ENCODE assay signal across 26 cellular contexts in the genomic region with DNA sequence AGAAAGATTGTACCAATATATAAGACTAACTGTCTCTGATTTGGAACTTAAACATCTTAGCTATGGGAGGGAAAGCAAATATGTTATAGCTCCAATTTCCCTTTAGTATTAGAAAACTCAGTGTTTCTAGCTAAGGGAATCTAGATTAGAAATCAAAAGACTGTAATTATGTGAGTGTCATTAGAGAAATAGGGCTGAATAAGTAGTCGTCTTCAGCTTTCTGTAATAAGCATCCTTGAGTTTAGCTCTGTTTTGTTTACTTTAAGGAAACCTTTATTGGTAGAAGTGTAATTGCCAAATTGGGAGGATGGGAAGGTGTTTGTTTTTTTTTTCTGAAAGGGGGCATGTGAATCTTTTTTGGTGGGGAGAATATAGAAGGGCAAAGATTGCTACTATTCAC. TPM values are rescaled to one million over a fixed set of nuclear protein-coding genes. Genes with fewer than 3 reads are reported as not detected.
A peak's percentile ranks its signal among the peaks of the same experiment; 100 is the strongest.
DNase-seq lines count a peak whose midpoint lies in the region; ATAC-seq and TF ChIP-seq lines count a peak whose summit lies in the region.
"Had no signal": no experiment of that assay in that cellular context is flagged by ENCODE, and none has a peak within 500 bp of the region (broad histone marks: within the 10 kb centered on the region; RNA-seq: fewer than 3 reads in every experiment).

No MANE protein-coding gene starts in this region.

- no peak overlapping the region for H2AFZ ChIP-seq in MM.1S (ENCODE audit: low read length)

- no peaks in the 10 kb centered on the region for H3K27me3 Mint-ChIP-seq in activated CD8-positive, alpha-beta memory T cell treated with anti-CD3 and anti-CD28 coated beads, Interleukin-2, amount 10 ng/mL, durations not matched to agents 7 days and 5 days
- H3K27me3 Mint-ChIP-seq in activated naive CD8-positive, alpha-beta T cell treated with anti-CD3 and anti-CD28 coated beads, Interleukin-2, amount 50 U/mL, for 24 hours = no peaks in the 10 kb centered on the region
- peaks cover 2% of the 10 kb centered on the region for H3K27me3 Mint-ChIP-seq in endothelial cell (ENCODE audit: unreplicated experiment)
- H3K27me3 Mint-ChIP-seq: CD4-positive, CD25-positive, alpha-beta regulatory T cell; naive thymus-derived CD4-positive, alpha-beta T cell had no signal

- no peaks in the 10 kb centered on the region for H3K9me3 Mint-ChIP-seq in activated CD8-positive, alpha-beta memory T cell treated with anti-CD3 and anti-CD28 coated beads, Interleukin-2, amount 10 ng/mL, durations not matched to agents 7 days and 5 days (ENCODE audit: low read depth)
- H3K9me3 Mint-ChIP-seq in activated naive CD8-positive, alpha-beta T cell treated with anti-CD3 and anti-CD28 coated beads, Interleukin-2, amount 50 U/mL, for 24 hours = no peaks in the 10 kb centered on the region
- H3K9me3 Mint-ChIP-seq in stimulated activated effector memory CD8-positive, alpha-beta T cell treated with anti-CD3 and anti-CD28 coated beads, Interleukin-12 subunit alpha, Interleukin-12 subunit beta, amount 100 ng/mL, for 72 hours = no peaks in the 10 kb centered on the region
- H3K9me3 Mint-ChIP-seq in endothelial cell (ENCODE audit: unreplicated experiment) = no peaks in the 10 kb centered on the region
- H3K9me3 Mint-ChIP-seq: CD4-positive, CD25-positive, alpha-beta regulatory T cell; naive thymus-derived CD4-positive, alpha-beta T cell; T-helper 1 cell treated with Interleukin-12 subunit alpha and Interleukin-12 subunit beta and Interleukin-4 antibody, amounts not matched to agents 30 μg/mL and 1 μg/mL, for 36 hours had no signal

- H3K4me1 ChIP-seq in MM.1S (ENCODE audit: low read length) = peaks cover 20% of the 10 kb centered on the region

- DNase-seq in activated CD8-positive, alpha-beta memory T cell treated with anti-CD3 and anti-CD28 coated beads, Interleukin-2, amount 10 ng/mL, durations not matched to agents 7 days and 5 days = no peak
- DNase-seq in activated CD8-positive, alpha-beta memory T cell treated with anti-CD3 and anti-CD28 coated beads for 24 hours = no peak
- peak; percentile 10 for DNase-seq in NAMALWA (ENCODE audit: low spot score)
- no peak for DNase-seq in activated naive CD8-positive, alpha-beta T cell treated with anti-CD3 and anti-CD28 coated beads, Interleukin-2, amount 50 U/mL, for 24 hours
- no peak for DNase-seq in stimulated activated effector memory CD8-positive, alpha-beta T cell treated with anti-CD3 and anti-CD28 coated beads, Interleukin-12 subunit alpha, Interleukin-12 subunit beta, amount 100 ng/mL, for 72 hours (ENCODE audit: low spot score in 2 of 2)
- DNase-seq in MM.1S = no peak
- DNase-seq in endothelial cell (ENCODE audit: low spot score) = no peak
- DNase-seq: activated CD4-positive, alpha-beta T cell treated with anti-CD3 and anti-CD28 coated beads for 4 hours; activated naive CD4-positive, alpha-beta T cell treated with anti-CD3 and anti-CD28 coated beads, Interleukin-2, amount 50 U/mL, for 16 hours; central memory CD4-positive, alpha-beta T cell; EL; mesenchymal stem cell; naive thymus-derived CD4-positive, alpha-beta T cell; NCI-H1436; NCI-H2081 treated with DMSO at 0.1 percent for 48 hours; NCI-H446; NCI-H774; OCI-M1; stomach; thyroid gland had no signal

- H3K9ac ChIP-seq in MM.1S (ENCODE audit: low read length) = no peak overlapping the region

- H3F3A ChIP-seq in MM.1S (ENCODE audit: insufficient read depth, low read length) = peaks cover 8% of the 10 kb centered on the region; the same call in 1 of the 2 replicates

- peaks cover 5% of the 10 kb centered on the region for H3K36me3 Mint-ChIP-seq in activated CD8-positive, alpha-beta memory T cell treated with anti-CD3 and anti-CD28 coated beads, Interleukin-2, amount 10 ng/mL, durations not matched to agents 7 days and 5 days
- peaks cover 7% of the 10 kb centered on the region for H3K36me3 Mint-ChIP-seq in activated naive CD8-positive, alpha-beta T cell treated with anti-CD3 and anti-CD28 coated beads, Interleukin-2, amount 50 U/mL, for 24 hours (ENCODE audit: low read depth)
- H3K36me3 Mint-ChIP-seq in stimulated activated effector memory CD8-positive, alpha-beta T cell treated with anti-CD3 and anti-CD28 coated beads, Interleukin-12 subunit alpha, Interleukin-12 subunit beta, amount 100 ng/mL, for 72 hours = peaks cover 1% of the 10 kb centered on the region
- H3K36me3 Mint-ChIP-seq in endothelial cell (ENCODE audit: low read depth, unreplicated experiment) = peaks cover 3% of the 10 kb centered on the region

- 0 out of 2 replicates have a peak, but pooled peaks cover 4% of the 10 kb centered on the region for H4K20me1 ChIP-seq in MM.1S (ENCODE audit: insufficient read depth, low read length)

- CTCF ChIA-PET in activated CD8-positive, alpha-beta memory T cell treated with anti-CD3 and anti-CD28 coated beads, Interleukin-2, amount 10 ng/mL, durations not matched to agents 7 days and 5 days (lab: Charles Lee) = interaction anchor here (0.6 to 1.1 kb wide), 4 partner anchors 54 to 336 kb away, joined by 3 to 5 read pairs (median 3); a partner anchor contains a TSS

- no peak overlapping the region for H3K4me2 ChIP-seq in MM.1S (ENCODE audit: low read depth, low read length)

- H3K4me1 Mint-ChIP-seq in activated CD8-positive, alpha-beta memory T cell treated with anti-CD3 and anti-CD28 coated beads, Interleukin-2, amount 10 ng/mL, durations not matched to agents 7 days and 5 days = peaks cover 64% of the 10 kb centered on the region
- H3K4me1 Mint-ChIP-seq in activated naive CD8-positive, alpha-beta T cell treated with anti-CD3 and anti-CD28 coated beads, Interleukin-2, amount 50 U/mL, for 24 hours = peaks cover 76% of the 10 kb centered on the region
- H3K4me1 Mint-ChIP-seq in stimulated activated effector memory CD8-positive, alpha-beta T cell treated with anti-CD3 and anti-CD28 coated beads, Interleukin-12 subunit alpha, Interleukin-12 subunit beta, amount 100 ng/mL, for 72 hours = peaks cover 60% of the 10 kb centered on the region
- peaks cover 15% of the 10 kb centered on the region for H3K4me1 Mint-ChIP-seq in endothelial cell (ENCODE audit: unreplicated experiment)

- H3K9me2 ChIP-seq in MM.1S (replicated peaks; ENCODE audit: insufficient read depth, low read length) = no peaks in the 10 kb centered on the region

- TF ChIP-seq CTCF in MM.1S (IDR thresholded peaks at IDR 0.05; ENCODE audit: low read length) = no peak
- no peak for TF ChIP-seq CTCF in endothelial cell (IDR thresholded peaks at IDR 0.05; ENCODE audit: unreplicated experiment)

- no peak for ATAC-seq in activated CD8-positive, alpha-beta memory T cell treated with anti-CD3 and anti-CD28 coated beads, Interleukin-2, amount 10 ng/mL, durations not matched to agents 7 days and 5 days
- no peak for ATAC-seq in activated naive CD8-positive, alpha-beta T cell treated with anti-CD3 and anti-CD28 coated beads, Interleukin-2, amount 50 U/mL, for 24 hours
- ATAC-seq in stimulated activated effector memory CD8-positive, alpha-beta T cell treated with anti-CD3 and anti-CD28 coated beads, Interleukin-12 subunit alpha, Interleukin-12 subunit beta, amount 100 ng/mL, for 72 hours = no peak
- no peak for ATAC-seq in HG02970 (IDR thresholded peaks at IDR 0.05; ENCODE audit: low FRiP score, unreplicated experiment)
- ATAC-seq: left lobe of liver; naive thymus-derived CD4-positive, alpha-beta T cell had no signal

- peaks cover 96% of the 10 kb centered on the region for H3K79me2 ChIP-seq in MM.1S (ENCODE audit: low read length)

- no peak overlapping the region for H3K4me3 Mint-ChIP-seq in activated CD8-positive, alpha-beta memory T cell treated with anti-CD3 and anti-CD28 coated beads, Interleukin-2, amount 10 ng/mL, durations not matched to agents 7 days and 5 days
- no peak overlapping the region for H3K4me3 Mint-ChIP-seq in activated naive CD8-positive, alpha-beta T cell treated with anti-CD3 and anti-CD28 coated beads, Interleukin-2, amount 50 U/mL, for 24 hours
- peak overlapping the region; percentile 2 for H3K4me3 Mint-ChIP-seq in stimulated activated effector memory CD8-positive, alpha-beta T cell treated with anti-CD3 and anti-CD28 coated beads, Interleukin-12 subunit alpha, Interleukin-12 subunit beta, amount 100 ng/mL, for 72 hours
- H3K4me3 Mint-ChIP-seq in endothelial cell (ENCODE audit: unreplicated experiment) = no peak overlapping the region
- H3K4me3 Mint-ChIP-seq: T-helper 1 cell treated with Interleukin-12 subunit alpha and Interleukin-12 subunit beta and Interleukin-4 antibody, amounts not matched to agents 30 μg/mL and 1 μg/mL, for 36 hours had no signal

- no peaks in the 10 kb centered on the region for H3K9me3 ChIP-seq in MM.1S (replicated peaks; ENCODE audit: insufficient read depth, low read length)
- H3K9me3 ChIP-seq: stomach, thyroid gland, vagina had no signal

- no peak overlapping the region for H3K4me3 ChIP-seq in MM.1S (ENCODE audit: low read length)
- H3K4me3 ChIP-seq: SK-N-MC, stomach, thyroid gland, vagina had no signal

- H3K27ac ChIP-seq in MM.1S (ENCODE audit: low read length) = no peak overlapping the region
- H3K27ac ChIP-seq: SK-N-MC, stomach, thyroid gland, vagina had no signal

- no peaks in the 10 kb centered on the region for H3K27me3 ChIP-seq in MM.1S (replicated peaks; ENCODE audit: insufficient read depth, low read length)
- H3K27me3 ChIP-seq: stomach, thyroid gland, vagina had no signal

- peak overlapping the region; percentile 26 for H3K27ac Mint-ChIP-seq in activated CD8-positive, alpha-beta memory T cell treated with anti-CD3 and anti-CD28 coated beads, Interleukin-2, amount 10 ng/mL, durations not matched to agents 7 days and 5 days
- peak overlapping the region; percentile 41 for H3K27ac Mint-ChIP-seq in activated naive CD8-positive, alpha-beta T cell treated with anti-CD3 and anti-CD28 coated beads, Interleukin-2, amount 50 U/mL, for 24 hours
- no peak overlapping the region for H3K27ac Mint-ChIP-seq in stimulated activated effector memory CD8-positive, alpha-beta T cell treated with anti-CD3 and anti-CD28 coated beads, Interleukin-12 subunit alpha, Interleukin-12 subunit beta, amount 100 ng/mL, for 72 hours
- no peak overlapping the region for H3K27ac Mint-ChIP-seq in endothelial cell (ENCODE audit: unreplicated experiment)
- H3K27ac Mint-ChIP-seq: T-helper 1 cell treated with Interleukin-12 subunit alpha and Interleukin-12 subunit beta and Interleukin-4 antibody, amounts not matched to agents 30 μg/mL and 1 μg/mL, for 36 hours had no signal

- H3K36me3 ChIP-seq in MM.1S (replicated peaks; ENCODE audit: insufficient read depth, low read length) = no peaks in the 10 kb centered on the region
- H3K36me3 ChIP-seq: stomach, thyroid gland, vagina had no signal

RNA-seq across cellular contexts. Expression of a gene that starts 5.2 kb away (rescaled TPM):
- total RNA-seq in activated CD8-positive, alpha-beta memory T cell treated with anti-CD3 and anti-CD28 coated beads, Interleukin-2, amount 10 ng/mL, durations not matched to agents 7 days and 5 days = 10 to 100 TPM; 30.4 to 35.5 TPM
- 24.9 TPM for total RNA-seq in endothelial cell (ENCODE audit: unreplicated experiment)

Comparison
In these comparisons a context has a peak if more than half of its experiments do, and no peak if none do; other contexts are left out.
1. H3K27ac Mint-ChIP-seq: peak in activated CD8-positive, alpha-beta memory T cell treated with anti-CD3 and anti-CD28 coated beads, Interleukin-2, amount 10 ng/mL, durations not matched to agents 7 days and 5 days (single experiment) and activated naive CD8-positive, alpha-beta T cell treated with anti-CD3 and anti-CD28 coated beads, Interleukin-2, amount 50 U/mL, for 24 hours (single experiment); none in stimulated activated effector memory CD8-positive, alpha-beta T cell treated with anti-CD3 and anti-CD28 coated beads, Interleukin-12 subunit alpha, Interleukin-12 subunit beta, amount 100 ng/mL, for 72 hours (single experiment) and endothelial cell (single experiment).